Comparison of ENCODE assay signal across 1 cellular context in the genomic region with DNA sequence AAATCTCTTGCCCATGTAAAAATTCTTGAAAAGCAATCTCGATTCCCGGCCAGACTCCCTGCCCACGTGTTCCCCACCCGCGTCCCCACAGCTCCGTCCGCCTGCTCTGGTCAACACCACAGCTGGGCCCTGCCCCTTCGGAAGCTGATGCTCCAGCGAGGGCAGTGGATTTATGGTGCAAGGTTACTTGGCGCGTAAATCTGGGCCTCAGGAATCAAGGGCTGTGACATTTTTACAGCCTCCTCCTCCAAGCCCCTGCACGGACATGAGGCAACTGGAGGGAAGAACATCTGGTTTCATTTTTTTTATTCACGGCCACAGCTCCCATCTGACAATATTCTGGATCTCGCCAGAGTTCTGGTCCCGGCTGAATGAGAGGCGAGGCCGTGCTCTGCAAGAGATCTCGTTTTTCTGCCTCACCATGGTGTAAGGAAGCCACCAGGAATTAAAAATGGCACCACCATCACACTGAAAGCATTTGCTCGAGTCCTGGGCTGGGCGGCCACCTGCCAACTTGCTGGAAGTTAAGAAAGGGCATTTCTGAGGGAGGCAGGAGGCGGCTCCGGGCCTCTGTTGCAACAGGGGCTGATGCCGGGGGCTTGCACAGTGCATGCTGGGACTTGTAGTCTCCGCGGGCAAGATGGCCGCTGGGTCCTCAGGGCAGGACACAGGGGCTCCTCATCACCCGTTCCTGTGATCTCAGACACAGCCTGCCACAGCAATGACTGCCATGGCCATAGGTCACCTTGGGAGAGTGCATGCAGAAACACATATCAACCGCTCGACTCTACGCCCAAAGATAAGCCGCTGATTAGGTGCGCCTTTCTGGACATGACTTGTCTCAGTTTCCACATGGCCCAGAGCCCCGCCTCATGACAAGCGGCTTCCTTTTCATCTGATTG.
TF ChIP-seq lines count a peak whose summit lies in the region.

No MANE protein-coding gene starts in this region.

TF ChIP-seq in endothelial cell of umbilical vein, 7 proteins besides CTCF, POLR2A, EP300 and RAD21 (continued from another document):
- TF ChIP-seq JUN (IDR thresholded peaks at IDR 0.05; ENCODE audit: borderline replicate concordance, insufficient read depth, insufficient read length, low read depth) (no peak), MYC (IDR thresholded peaks at IDR 0.05; ENCODE audit: low read depth, low read length) (no peak), POLR2AphosphoS5 (IDR thresholded peaks at IDR 0.05; ENCODE audit: insufficient read depth, low read depth, low read length) (no peak), EZH2 (IDR thresholded peaks at IDR 0.05; ENCODE audit: borderline replicate concordance, low read depth, low read length, severe bottlenecking) (no peak)
- TF ChIP-seq, protein P1, sequence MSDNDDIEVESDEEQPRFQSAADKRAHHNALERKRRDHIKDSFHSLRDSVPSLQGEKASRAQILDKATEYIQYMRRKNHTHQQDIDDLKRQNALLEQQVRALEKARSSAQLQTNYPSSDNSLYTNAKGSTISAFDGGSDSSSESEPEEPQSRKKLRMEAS (IDR thresholded peaks at IDR 0.05; ENCODE audit: insufficient read depth, insufficient read length): no peak
TF ChIP-seq in endothelial cell of umbilical vein: peak in this region for 0.
